In genomic region chr4:8438743-8439142, GRCh38 we compare ENCODE assay signal across 9 cellular contexts. TPM values are rescaled to one million over a fixed set of nuclear protein-coding genes. Genes with fewer than 3 reads are reported as not detected.
A peak's percentile ranks its signal among the peaks of the same experiment; 100 is the strongest.
DNase-seq lines count a peak whose midpoint lies in the region; ATAC-seq and TF ChIP-seq lines count a peak whose summit lies in the region.
"Had no signal": no experiment of that assay in that cellular context is flagged by ENCODE, and none has a peak within 500 bp of the region (broad histone marks: within the 10 kb centered on the region; RNA-seq: fewer than 3 reads in every experiment).

No MANE protein-coding gene starts in this region.

- CTCF ChIA-PET in activated CD4-positive, alpha-beta T cell treated with anti-CD3 and anti-CD28 coated beads, Interleukin-2, amount 10 ng/mL, durations not matched to agents 7 days and 5 days (lab: Charles Lee) = interaction anchor here (1.8 kb wide), 1 partner anchor 10 kb away, joined by 6 read pairs; no protein-coding TSS in a partner anchor
- CTCF ChIA-PET in activated CD8-positive, alpha-beta T cell treated with anti-CD3 and anti-CD28 coated beads for 36 hours (lab: Charles Lee) = interaction anchor here (1.2 to 4.6 kb wide), 2 partner anchors 10 to 240 kb away, joined by 3 to 19 read pairs; partner anchors contain the start of gene SH3TC1

- no peaks in the 10 kb centered on the region for H3K27me3 ChIP-seq in dorsolateral prefrontal cortex

- H3K27ac ChIP-seq in dorsolateral prefrontal cortex = peak overlapping the region in 27 of 59 donors; percentile 6 to 96 (median 43)

- peaks cover 7% of the 10 kb centered on the region for H3K9me3 Mint-ChIP-seq in activated CD4-positive, alpha-beta T cell treated with anti-CD3 and anti-CD28 coated beads, Interleukin-2, amount 10 ng/mL, durations not matched to agents 7 days and 5 days
- H3K9me3 Mint-ChIP-seq in activated CD8-positive, alpha-beta T cell treated with anti-CD3 and anti-CD28 coated beads for 36 hours = no peaks in the 10 kb centered on the region
- peaks cover 11% of the 10 kb centered on the region for H3K9me3 Mint-ChIP-seq in glutamatergic neuron (ENCODE audit: unreplicated experiment)
- H3K9me3 Mint-ChIP-seq in stimulated activated naive CD8-positive, alpha-beta T cell treated with anti-CD3 and anti-CD28 coated beads, Interleukin-15, amount 100 ng/mL, for 72 hours = no peaks in the 10 kb centered on the region

- intact Hi-C loops in activated CD8-positive, alpha-beta T cell treated with anti-CD3 and anti-CD28 coated beads for 36 hours (cut with micrococcal nuclease) = no loop called here
- intact Hi-C loops in dorsolateral prefrontal cortex (cut with DNase I) = no loop called here

- no peak for ATAC-seq in activated CD8-positive, alpha-beta T cell treated with anti-CD3 and anti-CD28 coated beads for 36 hours
- ATAC-seq in stimulated activated naive CD8-positive, alpha-beta T cell treated with anti-CD3 and anti-CD28 coated beads, Interleukin-15, amount 100 ng/mL, for 72 hours = no peak
- no peak for ATAC-seq in GM19324 (IDR thresholded peaks at IDR 0.05; ENCODE audit: low FRiP score, unreplicated experiment)

- no peak overlapping the region for H3K27ac Mint-ChIP-seq in activated CD4-positive, alpha-beta T cell treated with anti-CD3 and anti-CD28 coated beads, Interleukin-2, amount 10 ng/mL, durations not matched to agents 7 days and 5 days
- H3K27ac Mint-ChIP-seq in activated CD8-positive, alpha-beta T cell treated with anti-CD3 and anti-CD28 coated beads for 36 hours = peak overlapping the region; percentile 36
- H3K27ac Mint-ChIP-seq in glutamatergic neuron (ENCODE audit: unreplicated experiment) = no peak overlapping the region
- peak overlapping the region in 1 of 2 donors; percentile 100 for H3K27ac Mint-ChIP-seq in stimulated activated naive CD8-positive, alpha-beta T cell treated with anti-CD3 and anti-CD28 coated beads, Interleukin-15, amount 100 ng/mL, for 72 hours

- peaks cover 16% of the 10 kb centered on the region for H3K36me3 Mint-ChIP-seq in activated CD4-positive, alpha-beta T cell treated with anti-CD3 and anti-CD28 coated beads, Interleukin-2, amount 10 ng/mL, durations not matched to agents 7 days and 5 days (ENCODE audit: low read depth)
- H3K36me3 Mint-ChIP-seq in activated CD8-positive, alpha-beta T cell treated with anti-CD3 and anti-CD28 coated beads for 36 hours (ENCODE audit: low read depth) = peaks cover 12% of the 10 kb centered on the region
- no peaks in the 10 kb centered on the region for H3K36me3 Mint-ChIP-seq in glutamatergic neuron (ENCODE audit: unreplicated experiment)

- no peak for DNase-seq in activated CD4-positive, alpha-beta T cell treated with anti-CD3 and anti-CD28 coated beads, Interleukin-2, amount 10 ng/mL, durations not matched to agents 7 days and 5 days
- no peak for DNase-seq in activated CD4-positive, alpha-beta T cell treated with anti-CD3 and anti-CD28 coated beads, Interleukin-2, amount 50 U/mL, for 1 hour
- no peak for DNase-seq in activated CD8-positive, alpha-beta T cell treated with anti-CD3 and anti-CD28 coated beads for 36 hours
- DNase-seq in glutamatergic neuron (no peak), mucosa of gallbladder (ENCODE audit: low spot score) (no peak), dorsolateral prefrontal cortex (no peak)
- no peak for DNase-seq in stimulated activated naive CD8-positive, alpha-beta T cell treated with anti-CD3 and anti-CD28 coated beads, Interleukin-15, amount 100 ng/mL, for 72 hours
- DNase-seq: effector CD8-positive, alpha-beta T cell had no signal

- peaks cover 78% of the 10 kb centered on the region for H3K4me1 Mint-ChIP-seq in activated CD4-positive, alpha-beta T cell treated with anti-CD3 and anti-CD28 coated beads, Interleukin-2, amount 10 ng/mL, durations not matched to agents 7 days and 5 days
- peaks cover 61% of the 10 kb centered on the region for H3K4me1 Mint-ChIP-seq in activated CD8-positive, alpha-beta T cell treated with anti-CD3 and anti-CD28 coated beads for 36 hours (ENCODE audit: low read depth)
- peaks cover 31% of the 10 kb centered on the region for H3K4me1 Mint-ChIP-seq in glutamatergic neuron (ENCODE audit: low read depth, unreplicated experiment)
- H3K4me1 Mint-ChIP-seq in stimulated activated naive CD8-positive, alpha-beta T cell treated with anti-CD3 and anti-CD28 coated beads, Interleukin-15, amount 100 ng/mL, for 72 hours = peaks cover 80% of the 10 kb centered on the region

- peak overlapping the region; percentile 92 for H3K4me3 Mint-ChIP-seq in activated CD4-positive, alpha-beta T cell treated with anti-CD3 and anti-CD28 coated beads, Interleukin-2, amount 10 ng/mL, durations not matched to agents 7 days and 5 days
- peak overlapping the region; percentile 89 for H3K4me3 Mint-ChIP-seq in activated CD8-positive, alpha-beta T cell treated with anti-CD3 and anti-CD28 coated beads for 36 hours
- H3K4me3 Mint-ChIP-seq in glutamatergic neuron (ENCODE audit: unreplicated experiment) = peak overlapping the region; percentile 33
- H3K4me3 Mint-ChIP-seq in stimulated activated naive CD8-positive, alpha-beta T cell treated with anti-CD3 and anti-CD28 coated beads, Interleukin-15, amount 100 ng/mL, for 72 hours = peak overlapping the region; percentile 91 to 99

- H3K4me3 ChIP-seq in dorsolateral prefrontal cortex = peak overlapping the region in 3 of 59 donors; percentile 2 to 100 (median 97)

- TF ChIP-seq CTCF in activated CD8-positive, alpha-beta T cell treated with anti-CD3 and anti-CD28 coated beads for 36 hours (IDR thresholded peaks at IDR 0.05) = no peak
- TF ChIP-seq CTCF in glutamatergic neuron (IDR thresholded peaks at IDR 0.05; ENCODE audit: partially characterized antibody, unreplicated experiment) (no peak), dorsolateral prefrontal cortex (IDR thresholded peaks at IDR 0.05 in 54 of 56, conservative IDR thresholded peaks at IDR 0.05 in 2 of 56; ENCODE audit: low read depth in 1 of 56, partially characterized antibody in 56 of 56) (no peak)

- H3K27me3 Mint-ChIP-seq in activated CD4-positive, alpha-beta T cell treated with anti-CD3 and anti-CD28 coated beads, Interleukin-2, amount 10 ng/mL, durations not matched to agents 7 days and 5 days = no peaks in the 10 kb centered on the region
- H3K27me3 Mint-ChIP-seq in activated CD8-positive, alpha-beta T cell treated with anti-CD3 and anti-CD28 coated beads for 36 hours = no peaks in the 10 kb centered on the region
- H3K27me3 Mint-ChIP-seq in glutamatergic neuron (ENCODE audit: unreplicated experiment) = peaks cover 6% of the 10 kb centered on the region
- H3K27me3 Mint-ChIP-seq in stimulated activated naive CD8-positive, alpha-beta T cell treated with anti-CD3 and anti-CD28 coated beads, Interleukin-15, amount 100 ng/mL, for 72 hours = no peaks in the 10 kb centered on the region

- POLR2A ChIA-PET in activated CD4-positive, alpha-beta T cell treated with anti-CD3 and anti-CD28 coated beads, Interleukin-2, amount 10 ng/mL, durations not matched to agents 7 days and 5 days (lab: Charles Lee) = no interaction called here
- POLR2A ChIA-PET in activated CD8-positive, alpha-beta T cell treated with anti-CD3 and anti-CD28 coated beads for 36 hours (lab: Charles Lee) = interaction anchor here (1.0 to 4.5 kb wide), 2 partner anchors 10 to 28 kb away, joined by 3 to 34 read pairs; no protein-coding TSS in a partner anchor

RNA-seq across cellular contexts. Expression of gene ACOX3, which starts 1.8 kb away (rescaled TPM):
- 10 to 100 TPM; 13.8 to 15.4 TPM for total RNA-seq in activated CD4-positive, alpha-beta T cell treated with anti-CD3 and anti-CD28 coated beads, Interleukin-2, amount 10 ng/mL, durations not matched to agents 7 days and 5 days
- 10 to 100 TPM; 24.2 to 27.8 TPM for total RNA-seq in activated CD8-positive, alpha-beta T cell treated with anti-CD3 and anti-CD28 coated beads for 36 hours
- total RNA-seq in glutamatergic neuron (ENCODE audit: unreplicated experiment) (23.8 TPM), mucosa of gallbladder (29.0 TPM), dorsolateral prefrontal cortex (10 to 100 TPM; 22.8 to 47.3 (median 34.4) TPM)

RNA-seq across cellular contexts. Expression of gene TRMT44, which starts 1.8 kb away (rescaled TPM):
- total RNA-seq in activated CD4-positive, alpha-beta T cell treated with anti-CD3 and anti-CD28 coated beads, Interleukin-2, amount 10 ng/mL, durations not matched to agents 7 days and 5 days = 10 to 100 TPM; 17.5 to 21.4 TPM
- total RNA-seq in activated CD8-positive, alpha-beta T cell treated with anti-CD3 and anti-CD28 coated beads for 36 hours = 10 to 100 TPM; 25.5 to 26.3 TPM
- total RNA-seq in glutamatergic neuron (ENCODE audit: unreplicated experiment) (23.3 TPM), mucosa of gallbladder (22.8 TPM), dorsolateral prefrontal cortex (10 to 100 TPM; 24.4 to 65.0 (median 40.3) TPM)

Comparison
In these comparisons a context has a peak if more than half of its experiments do, and no peak if none do; other contexts are left out.
1. H3K4me3 Mint-ChIP-seq: peak in every context shown above with its lines; median percentile 95 in stimulated activated naive CD8-positive, alpha-beta T cell treated with anti-CD3 and anti-CD28 coated beads, Interleukin-15, amount 100 ng/mL, for 72 hours; 92 in activated CD4-positive, alpha-beta T cell treated with anti-CD3 and anti-CD28 coated beads, Interleukin-2, amount 10 ng/mL, durations not matched to agents 7 days and 5 days; 89 in activated CD8-positive, alpha-beta T cell treated with anti-CD3 and anti-CD28 coated beads for 36 hours; 33 in glutamatergic neuron.